ENCODE assay signal across 8 cellular contexts in genomic region chr1:204151562-204152309, GRCh38. TPM values are rescaled to one million over a fixed set of nuclear protein-coding genes. Genes with fewer than 3 reads are reported as not detected.
DNase-seq lines count a peak whose midpoint lies in the region; ATAC-seq and TF ChIP-seq lines count a peak whose summit lies in the region.

A gene with protein sequence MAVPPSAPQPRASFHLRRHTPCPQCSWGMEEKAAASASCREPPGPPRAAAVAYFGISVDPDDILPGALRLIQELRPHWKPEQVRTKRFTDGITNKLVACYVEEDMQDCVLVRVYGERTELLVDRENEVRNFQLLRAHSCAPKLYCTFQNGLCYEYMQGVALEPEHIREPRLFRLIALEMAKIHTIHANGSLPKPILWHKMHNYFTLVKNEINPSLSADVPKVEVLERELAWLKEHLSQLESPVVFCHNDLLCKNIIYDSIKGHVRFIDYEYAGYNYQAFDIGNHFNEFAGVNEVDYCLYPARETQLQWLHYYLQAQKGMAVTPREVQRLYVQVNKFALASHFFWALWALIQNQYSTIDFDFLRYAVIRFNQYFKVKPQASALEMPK (minus strand): TSS chr1:204152044. CDS start chr1:204151852, 192 bp downstream.

- H3K4me3 ChIP-seq in BJ (ENCODE audit: low read depth, low read length) (peak within 1 kb of the TSS; percentile 73), brain microvascular endothelial cell (ENCODE audit: low read depth, low read length) (peak within 1 kb of the TSS; percentile 59), skin epidermis (peak within 1 kb of the TSS; percentile 35 to 60 (median 53)), Karpas-422 (ENCODE audit: low read length) (no peak within 1 kb of the TSS)

- in situ Hi-C loops in brain microvascular endothelial cell (cut with HindIII; ENCODE audit: low pct_ligation_motif_present, low sequenced_read_pairs), result loop anchor here (25.0 kb wide), 1 partner anchor 211 kb away; the partner anchor contains the start of gene PLEKHA6

- H3K9ac ChIP-seq in Karpas-422 (ENCODE audit: low read length), result no peak within 1 kb of the TSS

- H2AFZ ChIP-seq in Karpas-422 (ENCODE audit: low read length), result no peak within 1 kb of the TSS

- H4K20me1 ChIP-seq in Karpas-422 (ENCODE audit: insufficient read depth, low read depth, low read length), result no peaks in the 10 kb centered on the region

- TF ChIP-seq CTCF in BJ (IDR thresholded peaks at IDR 0.05; ENCODE audit: insufficient read depth, low read depth, low read length) (no peak), brain microvascular endothelial cell (IDR thresholded peaks at IDR 0.05; ENCODE audit: low read depth, low read length, missing control alignments) (no peak)

- DNase-seq in BJ (ENCODE audit: low read depth) (no peak), T-helper 22 cell (ENCODE audit: low read depth) (peak; percentile 56), brain microvascular endothelial cell (no peak), iPS-NIHi11 (ENCODE audit: low spot score) (peak; percentile 95), Karpas-422 (no peak)

- peaks cover 22% of the 10 kb centered on the region for H3K27me3 Mint-ChIP-seq in IgD-negative memory B cell

- no peaks in the 10 kb centered on the region for H3K9me3 Mint-ChIP-seq in IgD-negative memory B cell

- peaks cover 0 to 4% (median 0%) of the 10 kb centered on the region in 3 donors for H3K4me1 Mint-ChIP-seq in IgD-negative memory B cell

- no peaks in the 10 kb centered on the region for H3K9me3 ChIP-seq in Karpas-422 (ENCODE audit: low read length)

- H3K4me2 ChIP-seq in Karpas-422 (ENCODE audit: low read depth, low read length, poor library complexity, severe bottlenecking), result no peak within 1 kb of the TSS

- H3K36me3 Mint-ChIP-seq in IgD-negative memory B cell, result peaks cover 2% of the 10 kb centered on the region

- ATAC-seq in HG03159 (IDR thresholded peaks at IDR 0.05; ENCODE audit: unreplicated experiment), result no peak

- CTCF ChIA-PET in BJ (lab: Yijun Ruan, JAX), result interaction anchor here (1.0 to 5.5 kb wide), 9 partner anchors 11 to 291 kb away, joined by 3 to 33 read pairs (median 9); no protein-coding TSS in a partner anchor

- H3K36me3 ChIP-seq in BJ (ENCODE audit: control insufficient read depth, insufficient read depth, low read length) (no peaks in the 10 kb centered on the region; the same call in 1 of the 2 replicates), brain microvascular endothelial cell (replicated peaks) (no peaks in the 10 kb centered on the region), Karpas-422 (ENCODE audit: insufficient read depth, low read length) (no peaks in the 10 kb centered on the region)

- no peaks in the 10 kb centered on the region for H3K4me1 ChIP-seq in Karpas-422 (ENCODE audit: low read length)

- peak within 1 kb of the TSS; percentile 70 to 94 (median 80) for H3K4me3 Mint-ChIP-seq in IgD-negative memory B cell

- H3K27ac ChIP-seq in brain microvascular endothelial cell (no peak within 1 kb of the TSS), skin epidermis (peak within 1 kb of the TSS in 13 of 21 experiments; percentile 21 to 89 (median 64)), Karpas-422 (ENCODE audit: low read length) (no peak within 1 kb of the TSS)

- H3K27me3 ChIP-seq in BJ (ENCODE audit: control insufficient read depth, insufficient read depth, low read length), result no peaks in the 10 kb centered on the region; the same call in 1 of the 2 replicates
- H3K27me3 ChIP-seq in brain microvascular endothelial cell (replicated peaks), result no peaks in the 10 kb centered on the region
- H3K27me3 ChIP-seq in Karpas-422 (ENCODE audit: low read length), result no peaks in the 10 kb centered on the region

- no peaks in the 10 kb centered on the region for H3K79me2 ChIP-seq in Karpas-422 (ENCODE audit: low read length)

- peak within 1 kb of the TSS in 1 of 3 donors; percentile 52 for H3K27ac Mint-ChIP-seq in IgD-negative memory B cell

- POLR2A ChIA-PET in BJ (lab: Charles Lee), result no interaction called here

- H3K9me2 ChIP-seq in Karpas-422 (replicated peaks; ENCODE audit: insufficient read depth, low read length), result no peaks in the 10 kb centered on the region

RNA-seq across cellular contexts. Expression of the gene that starts here (rescaled TPM):
- polyA plus RNA-seq in BJ (2011; rRNA removed) (27.2 and 30.7 TPM in 2 replicates), IgD-negative memory B cell (1.5 TPM)
- polyA minus RNA-seq in BJ (2011; rRNA and poly(A)+ RNA removed), result 16.2 and 29.1 TPM in 2 replicates
- total RNA-seq in Karpas-422 (2014; rRNA removed; shearing (Covaris generic); ENCODE audit: low replicate concordance), result not detected in 2 replicates

Comparison
In these comparisons a context has a peak if more than half of its experiments do, and no peak if none do; other contexts are left out.
1. RNA of the gene that starts here (polyA plus RNA-seq): 27.2 to 30.7 TPM in BJ; 1.5 TPM in IgD-negative memory B cell (single experiment); every median in the first group is over 10 times any median in the second.
2. DNase-seq: peak in T-helper 22 cell (single experiment) and iPS-NIHi11 (single experiment); none in BJ (single experiment), brain microvascular endothelial cell (single experiment) and Karpas-422 (single experiment).
3. H3K27ac ChIP-seq: peak in skin epidermis (13 of 21); none in brain microvascular endothelial cell (single experiment) and Karpas-422 (single experiment).